Comparison of ENCODE assay signal across 17 cellular contexts in genomic region chr11:73306069-73306468, GRCh38. TPM values are rescaled to one million over a fixed set of nuclear protein-coding genes. Genes with fewer than 3 reads are reported as not detected.
A peak's percentile ranks its signal among the peaks of the same experiment; 100 is the strongest.
DNase-seq lines count a peak whose midpoint lies in the region; ATAC-seq, FAIRE-seq and TF ChIP-seq lines count a peak whose summit lies in the region.
"Had no signal": no experiment of that assay in that cellular context is flagged by ENCODE, and none has a peak within 500 bp of the region (broad histone marks: within the 10 kb centered on the region; RNA-seq: fewer than 3 reads in every experiment).

No MANE protein-coding gene starts in this region.

- H3K4me3 ChIP-seq in ascending aorta (no peak overlapping the region), pancreas (no peak overlapping the region)
- H3K4me3 ChIP-seq: body of pancreas had no signal

- no peaks in the 10 kb centered on the region for H3K36me3 Mint-ChIP-seq in CD4-positive, alpha-beta T cell (ENCODE audit: low read depth)
- H3K36me3 Mint-ChIP-seq in naive thymus-derived CD8-positive, alpha-beta T cell = no peaks in the 10 kb centered on the region
- H3K36me3 Mint-ChIP-seq: mesothelial cell of epicardium had no signal

- TF ChIP-seq CTCF in CD4-positive, alpha-beta T cell (IDR thresholded peaks at IDR 0.05) = no peak
- no peak for TF ChIP-seq CTCF in ascending aorta (IDR thresholded peaks at IDR 0.05)
- TF ChIP-seq CTCF in pancreas (IDR thresholded peaks at IDR 0.05) = no peak

- H3K4me1 ChIP-seq in ascending aorta (peaks cover 0 to 3% of the 10 kb centered on the region in 2 donors), pancreas (peaks cover 0 to 6% (median 0%) of the 10 kb centered on the region in 3 donors)

- H3K27ac Mint-ChIP-seq in CD4-positive, alpha-beta T cell = no peak overlapping the region
- H3K27ac Mint-ChIP-seq in naive thymus-derived CD8-positive, alpha-beta T cell = peak overlapping the region in 1 of 10 donors; percentile 15
- H3K27ac Mint-ChIP-seq: activated CD4-positive, alpha-beta T cell treated with anti-CD3 and anti-CD28 coated beads for 36 hours; CD8-positive, alpha-beta T cell; stimulated activated naive CD8-positive, alpha-beta T cell treated with anti-CD3 and anti-CD28 coated beads, Interleukin-15, Interleukin-2, amounts not matched to agents 100 ng/mL and 50 ng/mL, for 24 hours had no signal

- H3K9me3 Mint-ChIP-seq in CD4-positive, alpha-beta T cell = no peaks in the 10 kb centered on the region
- no peaks in the 10 kb centered on the region for H3K9me3 Mint-ChIP-seq in naive thymus-derived CD8-positive, alpha-beta T cell
- H3K9me3 Mint-ChIP-seq: CD8-positive, alpha-beta T cell; mesothelial cell of epicardium; stimulated activated naive CD8-positive, alpha-beta T cell treated with anti-CD3 and anti-CD28 coated beads, Interleukin-15, Interleukin-2, amounts not matched to agents 100 ng/mL and 50 ng/mL, for 24 hours had no signal

- intact Hi-C loops in CD4-positive, alpha-beta T cell (cut with DNase I, micrococcal nuclease) = loop anchor here (5.0 to 10.0 kb wide), 3 partner anchors 86 to 356 kb away; no protein-coding TSS in a partner anchor
- intact Hi-C loops in ascending aorta (cut with DNase I) (no loop called here), pancreas (cut with DNase I) (no loop called here)

- no peak for ATAC-seq in CD4-positive, alpha-beta T cell (ENCODE audit: poor library complexity)
- ATAC-seq in naive thymus-derived CD8-positive, alpha-beta T cell = no peak
- no peak for ATAC-seq in pancreas
- ATAC-seq: activated CD4-positive, alpha-beta T cell treated with anti-CD3 and anti-CD28 coated beads for 36 hours; body of pancreas; CD8-positive, alpha-beta T cell had no signal

- H3K36me3 ChIP-seq in ascending aorta (no peaks in the 10 kb centered on the region), pancreas (no peaks in the 10 kb centered on the region)

- peak overlapping the region; percentile 92 for H3K4me3 Mint-ChIP-seq in CD4-positive, alpha-beta T cell
- H3K4me3 Mint-ChIP-seq in naive thymus-derived CD8-positive, alpha-beta T cell = peak overlapping the region in 6 of 10 donors; percentile 19 to 97 (median 56)

- POLR2A ChIA-PET in CD4-positive, alpha-beta T cell (lab: Charles Lee) = no interaction called here
- POLR2A ChIA-PET in naive thymus-derived CD8-positive, alpha-beta T cell (lab: Charles Lee) = no interaction called here

- H3K9me3 ChIP-seq in CD4-positive, alpha-beta T cell (ENCODE audit: control insufficient read depth, low read length) = no peaks in the 10 kb centered on the region
- H3K9me3 ChIP-seq in ascending aorta = no peaks in the 10 kb centered on the region
- no peaks in the 10 kb centered on the region for H3K9me3 ChIP-seq in pancreas
- H3K9me3 ChIP-seq: body of pancreas had no signal

- CTCF ChIA-PET in CD4-positive, alpha-beta T cell (lab: Charles Lee) = interaction anchor here (1.4 to 3.3 kb wide), 5 partner anchors 24 to 64 kb away, joined by 3 to 38 read pairs (median 4); no protein-coding TSS in a partner anchor

- no peak overlapping the region for H3K27ac ChIP-seq in CD4-positive, alpha-beta T cell (ENCODE audit: low read depth, low read length)
- H3K27ac ChIP-seq in ascending aorta (peak overlapping the region; percentile 85 to 94), pancreas (no peak overlapping the region)

- peaks cover 10% of the 10 kb centered on the region for H3K4me1 Mint-ChIP-seq in CD4-positive, alpha-beta T cell (ENCODE audit: low read depth)
- peaks cover 6 to 16% (median 11%) of the 10 kb centered on the region in 4 donors for H3K4me1 Mint-ChIP-seq in naive thymus-derived CD8-positive, alpha-beta T cell

- peak; percentile 44 for FAIRE-seq in HTR-8/SVneo (lab: Jason Lieb, UNC)
- no peak for FAIRE-seq in pancreas (lab: Jason Lieb, UNC)

- peaks cover 49% of the 10 kb centered on the region for H3K27me3 Mint-ChIP-seq in CD4-positive, alpha-beta T cell
- H3K27me3 Mint-ChIP-seq in naive thymus-derived CD8-positive, alpha-beta T cell = peaks cover 11 to 55% (median 19%) of the 10 kb centered on the region in 5 donors

- DNase-seq in CD4-positive, alpha-beta T cell = no peak
- DNase-seq in HTR-8/SVneo (ENCODE audit: insufficient read length, low spot score) (no peak), ascending aorta (ENCODE audit: low spot score in 2 of 2) (no peak), EL (no peak), pancreas (no peak), Ammon's horn (ENCODE audit: low spot score) (no peak), activated gamma-delta T cell (lab: John Stamatoyannopoulos, UW) (no peak)
- no peak for DNase-seq in naive thymus-derived CD8-positive, alpha-beta T cell
- DNase-seq: activated CD4-positive, alpha-beta T cell treated with anti-CD3 and anti-CD28 coated beads for 36 hours; body of pancreas; CD8-positive, alpha-beta T cell; NCI-H1105; retina; stimulated activated CD4-positive, alpha-beta T cell treated with anti-CD3 and anti-CD28 coated beads, Interleukin-4, amount 100 ng/mL, for 4 hours had no signal

- H3K27me3 ChIP-seq in CD4-positive, alpha-beta T cell (ENCODE audit: control insufficient read depth, insufficient read depth, low read length) = peaks cover 27% of the 10 kb centered on the region
- H3K27me3 ChIP-seq in ascending aorta = no peaks in the 10 kb centered on the region
- no peaks in the 10 kb centered on the region for H3K27me3 ChIP-seq in pancreas
- H3K27me3 ChIP-seq: body of pancreas had no signal

- WGBS in pancreas, 2 donors = 70 to 73% methylated on average over 3 of the region's 3 CpGs

RNA-seq across cellular contexts. Expression of gene ARHGEF17, which starts 2.0 kb away (rescaled TPM):
- total RNA-seq in CD4-positive, alpha-beta T cell = not detected
- 193 TPM for total RNA-seq in ascending aorta
- total RNA-seq in naive thymus-derived CD8-positive, alpha-beta T cell = not detected
- polyA plus RNA-seq in naive thymus-derived CD8-positive, alpha-beta T cell = under 1 TPM in 1 of 3 donors, not detected in 2; 0.19 TPM
- total RNA-seq in pancreas = 10 to 100 TPM in 2 of 6 donors, 1 to 10 TPM in 4; 7.0 to 21.1 (median 9.8) TPM
- 10 to 100 TPM; 21.8 to 24.0 TPM for polyA plus RNA-seq in pancreas

RNA-seq across cellular contexts. Expression of gene P2RY6, which starts 33.9 kb away (rescaled TPM):
- total RNA-seq in CD4-positive, alpha-beta T cell = not detected
- total RNA-seq in ascending aorta (8.8 TPM), pancreas (1 to 10 TPM in 2 of 6 donors, under 1 TPM in 3, not detected in 1; 0.24 to 4.1 (median 0.98) TPM)
- under 1 TPM in 1 of 2 experiments, not detected in 1; 0.52 TPM for total RNA-seq in naive thymus-derived CD8-positive, alpha-beta T cell
- not detected for polyA plus RNA-seq in naive thymus-derived CD8-positive, alpha-beta T cell
- under 1 TPM; 0.49 to 0.99 TPM for polyA plus RNA-seq in pancreas
- total RNA-seq: activated CD4-positive, alpha-beta T cell treated with anti-CD3 and anti-CD28 coated beads for 36 hours; body of pancreas; CD8-positive, alpha-beta T cell; NCI-H460 had no signal

Comparison
In these comparisons a context has a peak if more than half of its experiments do, and no peak if none do; other contexts are left out.
1. H3K27ac ChIP-seq: peak in ascending aorta (2 of 2); none in CD4-positive, alpha-beta T cell (single experiment) and pancreas (0 of 4).
2. intact Hi-C loops: an anchor here in CD4-positive, alpha-beta T cell (5.0 to 10.0 kb wide); none called in ascending aorta and pancreas.